ENCODE assay signal across 9 cellular contexts in the genomic region with DNA sequence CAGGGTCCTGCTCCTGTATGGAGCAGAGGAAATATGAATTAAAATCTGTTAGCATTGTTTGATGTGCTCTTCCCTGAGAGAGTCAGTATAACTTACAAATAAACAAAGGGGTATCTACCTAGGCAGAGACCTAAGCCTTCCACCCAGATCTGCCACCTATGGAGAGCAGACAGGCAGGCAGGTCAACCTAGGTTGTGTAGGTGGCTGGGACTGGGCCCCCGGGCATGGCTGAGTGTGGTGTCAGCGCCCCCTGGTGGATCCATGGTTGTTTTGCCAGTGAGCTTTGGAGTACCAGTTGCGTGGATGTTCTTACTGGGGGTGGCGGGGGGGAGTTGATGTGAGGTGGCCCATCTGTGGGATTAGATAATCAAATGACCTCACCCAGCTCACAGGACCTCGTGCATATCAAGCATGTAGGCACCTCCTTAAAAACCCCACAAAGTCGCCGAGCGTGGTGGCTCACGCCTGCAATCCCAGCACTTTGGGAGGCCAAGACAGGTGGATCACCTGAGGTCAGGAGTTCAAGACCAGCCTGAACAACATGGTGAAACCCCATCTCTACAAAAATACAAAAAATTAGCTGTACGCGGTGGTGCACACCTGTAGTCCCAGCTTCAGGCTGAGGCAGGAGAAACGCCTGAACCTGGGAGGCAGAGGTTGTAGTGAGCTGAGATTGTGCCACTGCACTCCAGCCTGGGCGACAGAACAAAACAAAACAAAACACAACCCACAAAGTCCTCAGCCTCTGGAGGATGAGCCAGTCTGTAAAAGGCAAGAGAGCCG. TPM values are rescaled to one million over a fixed set of nuclear protein-coding genes. Genes with fewer than 3 reads are reported as not detected.
A peak's percentile ranks its signal among the peaks of the same experiment; 100 is the strongest.
DNase-seq lines count a peak whose midpoint lies in the region; ATAC-seq and TF ChIP-seq lines count a peak whose summit lies in the region.
"Had no signal": no experiment of that assay in that cellular context is flagged by ENCODE, and none has a peak within 500 bp of the region (broad histone marks: within the 10 kb centered on the region; RNA-seq: fewer than 3 reads in every experiment).

No MANE protein-coding gene starts in this region.

- peaks cover 20% of the 10 kb centered on the region for H3K36me3 Mint-ChIP-seq in activated naive CD8-positive, alpha-beta T cell treated with anti-CD3 and anti-CD28 coated beads for 36 hours

- H3K27ac Mint-ChIP-seq in activated naive CD8-positive, alpha-beta T cell treated with anti-CD3 and anti-CD28 coated beads for 36 hours, result no peak overlapping the region

- H3K9me3 Mint-ChIP-seq in activated naive CD8-positive, alpha-beta T cell treated with anti-CD3 and anti-CD28 coated beads for 36 hours, result no peaks in the 10 kb centered on the region
- H3K9me3 Mint-ChIP-seq: activated naive CD4-positive, alpha-beta T cell treated with anti-CD3 and anti-CD28 coated beads, Interleukin-2, amount 50 U/mL, for 24 hours had no signal

- H3K27me3 Mint-ChIP-seq in activated naive CD8-positive, alpha-beta T cell treated with anti-CD3 and anti-CD28 coated beads for 36 hours, result no peaks in the 10 kb centered on the region
- H3K27me3 Mint-ChIP-seq: activated naive CD4-positive, alpha-beta T cell treated with anti-CD3 and anti-CD28 coated beads, Interleukin-2, amount 50 U/mL, for 24 hours had no signal

- H3K27me3 ChIP-seq in prostate gland (replicated peaks; ENCODE audit: insufficient read depth), result no peaks in the 10 kb centered on the region

- WGBS in prostate gland, result 66% methylated on average over 14 of the region's 14 CpGs

- no peak overlapping the region for H3K4me3 ChIP-seq in prostate gland

- intact Hi-C loops in Right ventricle myocardium superior (cut with DNase I) (no loop called here), prostate gland (cut with DNase I) (loop anchor here (5.0 kb wide), 1 partner anchor 158 kb away; a partner anchor contains a TSS)

- H3K27ac ChIP-seq in prostate gland, result no peak overlapping the region

- DNase-seq in DMS53 (lab: John Stamatoyannopoulos, UW), result peak; percentile 83
- DNase-seq in HCEC 1CT, result peak; percentile 59
- peak; percentile 21 for DNase-seq in NCI-H128 (lab: John Stamatoyannopoulos, UW; ENCODE audit: unreplicated experiment)
- peak; percentile 82 for DNase-seq in T follicular helper cell (ENCODE audit: low read depth)
- DNase-seq in activated naive CD8-positive, alpha-beta T cell treated with anti-CD3 and anti-CD28 coated beads for 36 hours, result peak; percentile 86
- peak; percentile 89 for DNase-seq in Right ventricle myocardium superior
- peak; percentile 74 for DNase-seq in prostate gland (ENCODE audit: low spot score)

- H3K36me3 ChIP-seq in prostate gland, result no peaks in the 10 kb centered on the region

- peak; percentile 97 for ATAC-seq in Right ventricle myocardium superior (ENCODE audit: poor library complexity)
- ATAC-seq in GM18873 (IDR thresholded peaks at IDR 0.05; ENCODE audit: low FRiP score, unreplicated experiment), result no peak

- no peaks in the 10 kb centered on the region for H3K4me1 ChIP-seq in prostate gland (replicated peaks)

- TF ChIP-seq POLR2A in prostate gland (IDR thresholded peaks at IDR 0.05), result no peak

- H3K4me3 Mint-ChIP-seq in activated naive CD8-positive, alpha-beta T cell treated with anti-CD3 and anti-CD28 coated beads for 36 hours, result no peak overlapping the region
- H3K4me3 Mint-ChIP-seq: activated naive CD4-positive, alpha-beta T cell treated with anti-CD3 and anti-CD28 coated beads, Interleukin-2, amount 50 U/mL, for 24 hours had no signal

- no peaks in the 10 kb centered on the region for H3K9me3 ChIP-seq in prostate gland

- TF ChIP-seq CTCF in prostate gland (IDR thresholded peaks at IDR 0.05), result peak; percentile 77 to 90 (median 83)

- peaks cover 13% of the 10 kb centered on the region for H3K4me1 Mint-ChIP-seq in activated naive CD8-positive, alpha-beta T cell treated with anti-CD3 and anti-CD28 coated beads for 36 hours

RNA-seq across cellular contexts. Expression of a gene that starts 17.6 kb away (rescaled TPM):
- total RNA-seq in activated naive CD8-positive, alpha-beta T cell treated with anti-CD3 and anti-CD28 coated beads for 36 hours, result 10 to 100 TPM; 34.6 to 39.1 TPM
- total RNA-seq in Right ventricle myocardium superior (5.7 TPM), prostate gland (10 to 100 TPM in 1 of 2 donors, 1 to 10 TPM in 1; 7.2 to 14.5 TPM)

RNA-seq across cellular contexts. Expression of a gene that starts 17.7 kb away (rescaled TPM):
- 10 to 100 TPM; 32.0 to 32.3 TPM for total RNA-seq in activated naive CD8-positive, alpha-beta T cell treated with anti-CD3 and anti-CD28 coated beads for 36 hours
- total RNA-seq in Right ventricle myocardium superior (7.2 TPM), prostate gland (10 to 100 TPM in 1 of 2 donors, 1 to 10 TPM in 1; 7.1 to 16.5 TPM)

RNA-seq across cellular contexts. Expression of a gene that starts 25.0 kb away (rescaled TPM):
- total RNA-seq in activated naive CD8-positive, alpha-beta T cell treated with anti-CD3 and anti-CD28 coated beads for 36 hours, result not detected
- total RNA-seq in Right ventricle myocardium superior (not detected), prostate gland (under 1 TPM in 1 of 2 donors, not detected in 1; 0.62 TPM)

RNA-seq across cellular contexts. Expression of a gene that starts 41.4 kb away (rescaled TPM):
- 1 to 10 TPM; 1.8 to 2.7 TPM for total RNA-seq in activated naive CD8-positive, alpha-beta T cell treated with anti-CD3 and anti-CD28 coated beads for 36 hours
- 1.1 TPM for total RNA-seq in Right ventricle myocardium superior
- total RNA-seq in prostate gland, result 1 to 10 TPM in 1 of 2 donors, under 1 TPM in 1; 0.41 to 2.4 TPM

RNA-seq across cellular contexts. Expression of a gene that starts 44.5 kb away (rescaled TPM):
- total RNA-seq in activated naive CD8-positive, alpha-beta T cell treated with anti-CD3 and anti-CD28 coated beads for 36 hours, result 10 to 100 TPM; 76.3 to 79.2 TPM
- 24.4 TPM for total RNA-seq in Right ventricle myocardium superior
- 10 to 100 TPM; 36.6 to 84.1 TPM for total RNA-seq in prostate gland

Comparison
In these comparisons a context has a peak if more than half of its experiments do, and no peak if none do; other contexts are left out.
1. DNase-seq: peak in every context shown above with its lines; median percentile 89 in Right ventricle myocardium superior; 86 in activated naive CD8-positive, alpha-beta T cell treated with anti-CD3 and anti-CD28 coated beads for 36 hours; 83 in DMS53; 82 in T follicular helper cell; 74 in prostate gland; 59 in HCEC 1CT; 21 in NCI-H128.